7 cellular contexts compared by ENCODE assay signal in the genomic region with DNA sequence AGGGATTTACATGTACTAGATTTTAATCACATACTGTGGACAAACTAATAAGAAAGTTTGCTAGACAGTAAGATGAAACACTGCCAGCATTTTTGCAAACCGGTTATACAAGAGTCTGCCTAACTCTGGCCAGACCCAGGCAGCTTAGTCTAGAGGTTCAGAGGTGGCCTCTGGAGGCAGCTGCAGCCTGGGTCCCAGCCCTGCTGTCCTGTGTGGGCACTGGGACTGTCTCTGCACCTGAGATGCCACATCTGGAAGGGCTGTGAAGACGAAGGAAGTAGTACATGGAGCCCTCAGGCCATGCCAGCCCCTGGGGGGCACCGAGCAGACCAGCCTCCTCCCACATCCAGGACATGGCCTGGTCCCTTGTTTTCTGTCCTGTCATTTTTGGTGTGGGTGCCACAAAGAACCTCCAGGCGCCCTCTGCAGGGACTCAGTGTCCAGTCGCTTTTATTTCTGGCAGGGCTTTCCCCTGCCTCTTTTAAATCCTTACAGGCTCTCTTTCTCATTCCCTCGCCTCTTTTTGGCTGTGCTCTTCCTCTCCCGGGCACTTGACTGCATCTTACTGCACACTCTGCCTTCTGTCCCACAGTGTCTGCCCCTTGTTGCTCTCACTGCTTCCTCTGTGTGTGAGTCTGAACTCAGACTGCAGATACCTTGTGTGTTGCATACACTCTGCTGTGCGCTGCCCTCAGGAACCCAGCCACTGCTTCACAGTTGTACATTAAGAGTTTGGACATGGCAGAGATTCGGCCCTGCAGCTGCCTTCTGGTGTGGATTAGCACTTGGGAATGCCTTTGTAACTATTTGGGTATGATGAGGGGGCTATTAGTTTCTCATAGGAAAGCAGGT.
DNase-seq lines count a peak whose midpoint lies in the region; ATAC-seq and TF ChIP-seq lines count a peak whose summit lies in the region.

No MANE protein-coding gene starts in this region.

- H3K9me3 Mint-ChIP-seq in T-helper 2 cell treated with Interferon-gamma antibody and Interleukin-4, amounts not matched to agents 5 μg/mL and 100 μg/mL, for 36 hours: no peaks in the 10 kb centered on the region
- H3K9me3 Mint-ChIP-seq in stimulated activated naive CD8-positive, alpha-beta T cell treated with anti-CD3 and anti-CD28 coated beads, Interleukin-15, amount 100 ng/mL, for 72 hours: no peaks in the 10 kb centered on the region

- peak; percentile 59 for ATAC-seq in stimulated activated naive CD8-positive, alpha-beta T cell treated with anti-CD3 and anti-CD28 coated beads, Interleukin-15, amount 100 ng/mL, for 72 hours
- ATAC-seq in GM18861 (IDR thresholded peaks at IDR 0.05; ENCODE audit: unreplicated experiment): no peak

- DNase-seq in GF-D8 (lab: John Stamatoyannopoulos, UW) (peak; percentile 7), HuH-7.5 (ENCODE audit: low spot score) (peak; percentile 61), dedifferentiated amniotic fluid mesenchymal stem cell (ENCODE audit: extremely low spot score) (peak; percentile 61), lower leg skin (ENCODE audit: low spot score in 2 of 2) (peak; percentile 41 to 87)
- peak; percentile 17 for DNase-seq in T-helper 2 cell treated with Interferon-gamma antibody and Interleukin-4, amounts not matched to agents 5 μg/mL and 100 μg/mL, for 36 hours (ENCODE audit: low spot score)
- DNase-seq in stimulated activated naive CD8-positive, alpha-beta T cell treated with anti-CD3 and anti-CD28 coated beads, Interleukin-15, amount 100 ng/mL, for 72 hours: peak; percentile 27 to 42

- H3K27me3 Mint-ChIP-seq in T-helper 2 cell treated with Interferon-gamma antibody and Interleukin-4, amounts not matched to agents 5 μg/mL and 100 μg/mL, for 36 hours (ENCODE audit: low read depth): no peaks in the 10 kb centered on the region
- no peaks in the 10 kb centered on the region for H3K27me3 Mint-ChIP-seq in stimulated activated naive CD8-positive, alpha-beta T cell treated with anti-CD3 and anti-CD28 coated beads, Interleukin-15, amount 100 ng/mL, for 72 hours

- TF ChIP-seq CTCF in lower leg skin (IDR thresholded peaks at IDR 0.05): peak in 1 of 3 donors; percentile 7

- peaks cover 6% of the 10 kb centered on the region for H3K4me1 Mint-ChIP-seq in T-helper 2 cell treated with Interferon-gamma antibody and Interleukin-4, amounts not matched to agents 5 μg/mL and 100 μg/mL, for 36 hours (ENCODE audit: low read depth)
- H3K4me1 Mint-ChIP-seq in stimulated activated naive CD8-positive, alpha-beta T cell treated with anti-CD3 and anti-CD28 coated beads, Interleukin-15, amount 100 ng/mL, for 72 hours: peaks cover 8% of the 10 kb centered on the region

- no peak for TF ChIP-seq POLR2A in lower leg skin (IDR thresholded peaks at IDR 0.05)

- intact Hi-C loops in lower leg skin (cut with DNase I; ENCODE audit: low total_unique reads): no loop called here

- no peak overlapping the region for H3K27ac Mint-ChIP-seq in T-helper 2 cell treated with Interferon-gamma antibody and Interleukin-4, amounts not matched to agents 5 μg/mL and 100 μg/mL, for 36 hours
- H3K27ac Mint-ChIP-seq in stimulated activated naive CD8-positive, alpha-beta T cell treated with anti-CD3 and anti-CD28 coated beads, Interleukin-15, amount 100 ng/mL, for 72 hours: peak overlapping the region in 1 of 2 donors; percentile 31

- 33 to 43% methylated on average over 9 of the region's 9 CpGs for WGBS in lower leg skin, 2 donors

- H3K4me3 ChIP-seq in lower leg skin (ENCODE audit: low read depth, poor library complexity, severe bottlenecking): no peak overlapping the region

- H3K4me3 Mint-ChIP-seq in T-helper 2 cell treated with Interferon-gamma antibody and Interleukin-4, amounts not matched to agents 5 μg/mL and 100 μg/mL, for 36 hours: no peak overlapping the region
- H3K4me3 Mint-ChIP-seq in stimulated activated naive CD8-positive, alpha-beta T cell treated with anti-CD3 and anti-CD28 coated beads, Interleukin-15, amount 100 ng/mL, for 72 hours: no peak overlapping the region

- no peaks in the 10 kb centered on the region for H3K36me3 Mint-ChIP-seq in T-helper 2 cell treated with Interferon-gamma antibody and Interleukin-4, amounts not matched to agents 5 μg/mL and 100 μg/mL, for 36 hours (ENCODE audit: low read depth)

Comparison
In these comparisons a context has a peak if more than half of its experiments do, and no peak if none do; other contexts are left out.
1. DNase-seq: peak in every context shown above with its lines; median percentile 64 in lower leg skin; 61 in HuH-7.5; 61 in dedifferentiated amniotic fluid mesenchymal stem cell; 34 in stimulated activated naive CD8-positive, alpha-beta T cell treated with anti-CD3 and anti-CD28 coated beads, Interleukin-15, amount 100 ng/mL, for 72 hours; 17 in T-helper 2 cell treated with Interferon-gamma antibody and Interleukin-4, amounts not matched to agents 5 μg/mL and 100 μg/mL, for 36 hours; 7 in GF-D8.